Comparison of ENCODE assay signal across 14 cellular contexts in genomic region chr22:19879651-19879995, GRCh38. TPM values are rescaled to one million over a fixed set of nuclear protein-coding genes. Genes with fewer than 3 reads are reported as not detected.
DNase-seq lines count a peak whose midpoint lies in the region; ATAC-seq and TF ChIP-seq lines count a peak whose summit lies in the region.
"Had no signal": no experiment of that assay in that cellular context is flagged by ENCODE, and none has a peak within 500 bp of the region (broad histone marks: within the 10 kb centered on the region; RNA-seq: fewer than 3 reads in every experiment).

No MANE protein-coding gene starts in this region.

- H3K4me1 Mint-ChIP-seq in stimulated activated effector memory CD8-positive, alpha-beta T cell treated with anti-CD3 and anti-CD28 coated beads, Interleukin-12 subunit alpha, Interleukin-12 subunit beta, amount 100 ng/mL, for 72 hours: no peaks in the 10 kb centered on the region
- H3K4me1 Mint-ChIP-seq: CD14-positive monocyte had no signal

- CTCF ChIA-PET in BJ (lab: Yijun Ruan, JAX): interaction anchor here (1.3 to 3.3 kb wide), 2 partner anchors 79 to 149 kb away, joined by 3 to 10 read pairs; no protein-coding TSS in a partner anchor

- POLR2A ChIA-PET in BJ (lab: Charles Lee): no interaction called here

- TF ChIP-seq CTCF in BJ (IDR thresholded peaks at IDR 0.05; ENCODE audit: insufficient read depth, low read depth, low read length): no peak

- peak overlapping the region; percentile 22; the same call in 1 of the 2 replicates for H3K4me3 ChIP-seq in BJ (ENCODE audit: low read depth, low read length)
- H3K4me3 ChIP-seq in H7 (ENCODE audit: insufficient read depth, low read depth, low read length): no peak overlapping the region
- H3K4me3 ChIP-seq in mesodermal cell (ENCODE audit: extremely low read depth, insufficient read depth, low read length, poor library complexity, severe bottlenecking): no peak overlapping the region
- H3K4me3 ChIP-seq: mucosa of descending colon had no signal

- peaks cover 60% of the 10 kb centered on the region for H3K4me1 ChIP-seq in mesodermal cell (ENCODE audit: control insufficient read depth, insufficient read depth, low read length, poor library complexity, severe bottlenecking)

- WGBS in mesodermal cell (ENCODE audit: insufficient coverage in 2 of 2), 2 experiments: 79 to 95% methylated on average over 3 of the region's 3 CpGs

- no peak overlapping the region for H3K4me3 Mint-ChIP-seq in stimulated activated effector memory CD8-positive, alpha-beta T cell treated with anti-CD3 and anti-CD28 coated beads, Interleukin-12 subunit alpha, Interleukin-12 subunit beta, amount 100 ng/mL, for 72 hours
- H3K4me3 Mint-ChIP-seq: activated naive CD4-positive, alpha-beta T cell treated with anti-CD3 and anti-CD28 coated beads, Interleukin-2, amount 50 U/mL, for 24 hours; CD14-positive monocyte; effector memory CD8-positive, alpha-beta T cell had no signal

- no peaks in the 10 kb centered on the region for H3K36me3 Mint-ChIP-seq in stimulated activated effector memory CD8-positive, alpha-beta T cell treated with anti-CD3 and anti-CD28 coated beads, Interleukin-12 subunit alpha, Interleukin-12 subunit beta, amount 100 ng/mL, for 72 hours
- H3K36me3 Mint-ChIP-seq: activated naive CD4-positive, alpha-beta T cell treated with anti-CD3 and anti-CD28 coated beads, Interleukin-2, amount 50 U/mL, for 24 hours had no signal

- ATAC-seq in GM19397 (IDR thresholded peaks at IDR 0.05; ENCODE audit: unreplicated experiment) (no peak), HG02798 (IDR thresholded peaks at IDR 0.05; ENCODE audit: poor library complexity, unreplicated experiment) (no peak)
- ATAC-seq in stimulated activated effector memory CD8-positive, alpha-beta T cell treated with anti-CD3 and anti-CD28 coated beads, Interleukin-12 subunit alpha, Interleukin-12 subunit beta, amount 100 ng/mL, for 72 hours: no peak
- ATAC-seq: effector memory CD8-positive, alpha-beta T cell; mucosa of descending colon had no signal

- H3K27me3 ChIP-seq in BJ (ENCODE audit: control insufficient read depth, insufficient read depth, low read length) (no peaks in the 10 kb centered on the region), H7 (ENCODE audit: control insufficient read depth, insufficient read depth, low read length) (no peaks in the 10 kb centered on the region)

- H3K27ac ChIP-seq in angular gyrus (ENCODE audit: low read depth, low read length) (peak overlapping the region; percentile 24), mesodermal cell (ENCODE audit: low read depth, low read length, severe bottlenecking) (peak overlapping the region; percentile 95)

- no peaks in the 10 kb centered on the region for H3K9me3 ChIP-seq in mesodermal cell (ENCODE audit: control insufficient read depth, low read length)
- H3K9me3 ChIP-seq: mucosa of descending colon had no signal

- no peaks in the 10 kb centered on the region for H3K9me3 Mint-ChIP-seq in stimulated activated effector memory CD8-positive, alpha-beta T cell treated with anti-CD3 and anti-CD28 coated beads, Interleukin-12 subunit alpha, Interleukin-12 subunit beta, amount 100 ng/mL, for 72 hours
- H3K9me3 Mint-ChIP-seq: activated naive CD4-positive, alpha-beta T cell treated with anti-CD3 and anti-CD28 coated beads, Interleukin-2, amount 50 U/mL, for 24 hours; CD14-positive monocyte; effector memory CD8-positive, alpha-beta T cell had no signal

- H3K36me3 ChIP-seq in BJ (ENCODE audit: control insufficient read depth, insufficient read depth, low read length) (peaks cover 6% of the 10 kb centered on the region), H7 (replicated peaks; ENCODE audit: control insufficient read depth, insufficient read depth, low read length) (no peaks in the 10 kb centered on the region), mesodermal cell (ENCODE audit: control insufficient read depth, insufficient read depth, low read length) (peaks cover 4% of the 10 kb centered on the region)

- DNase-seq in BJ (ENCODE audit: low read depth) (no peak), H7 (peak; percentile 70), NCI-H82 (lab: John Stamatoyannopoulos, UW) (no peak)
- no peak for DNase-seq in stimulated activated effector memory CD8-positive, alpha-beta T cell treated with anti-CD3 and anti-CD28 coated beads, Interleukin-12 subunit alpha, Interleukin-12 subunit beta, amount 100 ng/mL, for 72 hours (ENCODE audit: low spot score in 2 of 2)
- DNase-seq: effector memory CD8-positive, alpha-beta T cell; foreskin melanocyte; NCI-H1092 had no signal

- no peak overlapping the region for H3K27ac Mint-ChIP-seq in stimulated activated effector memory CD8-positive, alpha-beta T cell treated with anti-CD3 and anti-CD28 coated beads, Interleukin-12 subunit alpha, Interleukin-12 subunit beta, amount 100 ng/mL, for 72 hours
- H3K27ac Mint-ChIP-seq: activated naive CD4-positive, alpha-beta T cell treated with anti-CD3 and anti-CD28 coated beads, Interleukin-2, amount 50 U/mL, for 24 hours; effector memory CD8-positive, alpha-beta T cell had no signal

RNA-seq across cellular contexts. Expression of gene GNB1L, which starts 24.9 kb away (rescaled TPM):
- 1.3 and 3.6 TPM in 2 replicates for polyA plus RNA-seq in BJ (2011; rRNA removed)
- polyA minus RNA-seq in BJ (2011; rRNA and poly(A)+ RNA removed): 0.24 and 1.0 TPM in 2 replicates
- 31.4 and 38.2 TPM in 2 replicates for total RNA-seq in H7 (2014; rRNA removed; shearing (Covaris generic))
- 8.4 TPM for polyA plus RNA-seq in mesodermal cell (2013, experiment 1 of 2)
- 7.7 TPM for polyA plus RNA-seq in mesodermal cell (2013, experiment 2 of 2)

RNA-seq across cellular contexts. Expression of gene RTL10, which starts 24.9 kb away (rescaled TPM):
- polyA plus RNA-seq in BJ (2011; rRNA removed): 11.7 and 18.9 TPM in 2 replicates
- 22.2 and 29.5 TPM in 2 replicates for polyA minus RNA-seq in BJ (2011; rRNA and poly(A)+ RNA removed)
- 12.3 and 12.7 TPM in 2 replicates for total RNA-seq in H7 (2014; rRNA removed; shearing (Covaris generic))
- 9.7 TPM for polyA plus RNA-seq in mesodermal cell (2013, experiment 1 of 2)
- 8.9 TPM for polyA plus RNA-seq in mesodermal cell (2013, experiment 2 of 2)
